ENCODE assay signal across 8 cellular contexts in the genomic region with DNA sequence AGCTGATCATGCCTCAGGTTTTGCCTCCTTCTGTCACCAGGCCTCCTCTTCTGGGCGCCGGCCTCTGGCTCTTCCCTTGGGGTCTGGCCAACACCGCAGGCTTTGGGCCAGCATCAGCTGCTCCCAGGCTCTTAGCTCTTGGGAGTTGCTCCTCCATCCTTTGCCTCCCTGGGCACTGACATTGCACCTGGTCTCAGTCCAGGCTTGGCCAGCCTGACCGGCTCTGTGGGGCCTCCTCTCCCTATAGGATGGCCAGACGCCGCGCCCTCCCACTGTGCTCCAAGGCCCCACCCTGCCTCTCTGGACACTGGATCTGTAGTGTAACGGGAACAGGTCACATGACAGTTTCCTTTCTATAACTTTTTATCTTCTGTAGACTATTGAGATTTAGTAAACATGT. TPM values are rescaled to one million over a fixed set of nuclear protein-coding genes. Genes with fewer than 3 reads are reported as not detected.
DNase-seq lines count a peak whose midpoint lies in the region; ATAC-seq, FAIRE-seq and TF ChIP-seq lines count a peak whose summit lies in the region.
"Not testable (repeated sequence)": the region's sequence is repeated elsewhere in the genome, so short reads cannot be mapped to it uniquely, and the experiment has no call there.

No MANE protein-coding gene starts in this region.

- not testable (repeated sequence) for TF ChIP-seq RAD21 in Ishikawa (IDR thresholded peaks at IDR 0.05; ENCODE audit: low read depth)

- H3K4me1 ChIP-seq in heart right ventricle (peaks cover 0 to 58% (median 29%) of the 10 kb centered on the region in 9 donors), lung (ENCODE audit: control insufficient read depth in 2 of 2, insufficient read depth in 2 of 2, low read length in 2 of 2) (peaks cover 4 to 20% of the 10 kb centered on the region in 2 donors), stomach (peaks cover 5 to 46% (median 30%) of the 10 kb centered on the region in 4 donors)
- H3K4me1 ChIP-seq in pancreas = not testable (repeated sequence)

- H3K27ac ChIP-seq in dorsolateral prefrontal cortex (peak overlapping the region in 11 of 59 donors; percentile 5 to 60 (median 33)), heart right ventricle (peak overlapping the region in 7 of 10 donors; percentile 20 to 82 (median 42)), lung (ENCODE audit: low read depth in 1 of 2, low read length in 1 of 2) (peak overlapping the region in 1 of 2 donors; percentile 42), stomach (peak overlapping the region in 3 of 5 donors; percentile 42 to 62 (median 49))
- not testable (repeated sequence) for H3K27ac ChIP-seq in pancreas

- H3K9me3 ChIP-seq in heart right ventricle; lung (ENCODE audit: control insufficient read depth in 2 of 2, insufficient read depth in 1 of 2, low read length in 1 of 2); pancreas; stomach: not testable (repeated sequence)

- not testable (repeated sequence) for FAIRE-seq in pancreas (lab: Jason Lieb, UNC)

- H3K4me3 ChIP-seq in AG10803 (ENCODE audit: low read length); dorsolateral prefrontal cortex; heart right ventricle; lung; pancreas; stomach: not testable (repeated sequence)

- DNase-seq in AG10803 (ENCODE audit: low read depth) = peak; percentile 17
- DNase-seq in activated T-cell treated with anti-CD3 and anti-CD28 coated beads, Interleukin-2, amount 50 U/mL, for 72 hours = not testable (repeated sequence)
- DNase-seq in dorsolateral prefrontal cortex = peak in 7 of 10 donors; percentile 14 to 63 (median 50)
- DNase-seq in heart right ventricle = peak; percentile 70 to 79
- DNase-seq in lung (ENCODE audit: low spot score) = peak; percentile 61
- DNase-seq in pancreas = peak in 1 of 6 donors; percentile 62
- DNase-seq in stomach = peak; percentile 46

- ATAC-seq in activated T-cell treated with anti-CD3 and anti-CD28 coated beads, Interleukin-2, amount 50 U/mL, for 72 hours (replicated peaks in 1 of 2) = not testable (repeated sequence)
- ATAC-seq in heart right ventricle = peak; percentile 82 to 96 (median 92)
- peak; percentile 37 for ATAC-seq in lung (ENCODE audit: insufficient read depth, low FRiP score)
- peak; percentile 31 to 45 (median 38) for ATAC-seq in pancreas

- H3K27me3 Mint-ChIP-seq in activated T-cell treated with anti-CD3 and anti-CD28 coated beads, Interleukin-2, amount 50 U/mL, for 72 hours (ENCODE audit: low read depth) = not testable (repeated sequence)

- H3K4me1 Mint-ChIP-seq in activated T-cell treated with anti-CD3 and anti-CD28 coated beads, Interleukin-2, amount 50 U/mL, for 72 hours (ENCODE audit: low read depth) = peaks cover 45% of the 10 kb centered on the region

- peak overlapping the region; percentile 43 for H3K27ac Mint-ChIP-seq in activated T-cell treated with anti-CD3 and anti-CD28 coated beads, Interleukin-2, amount 50 U/mL, for 72 hours

- WGBS in heart right ventricle, 2 donors = 37 to 41% methylated on average over 8 of the region's 8 CpGs
- WGBS in lung, 2 donors = 62 to 90% methylated on average over 8 of the region's 8 CpGs
- WGBS in pancreas, 2 donors = 64 to 78% methylated on average over 8 of the region's 8 CpGs
- 42 to 63% (median 51%) methylated on average over 8 of the region's 8 CpGs for WGBS in stomach, 5 donors

- not testable (repeated sequence) for TF ChIP-seq CTCF in AG10803 (conservative IDR thresholded peaks at IDR 0.05; ENCODE audit: low read length); dorsolateral prefrontal cortex (IDR thresholded peaks at IDR 0.05 in 54 of 56, conservative IDR thresholded peaks at IDR 0.05 in 2 of 56; ENCODE audit: low read depth in 1 of 56, partially characterized antibody in 56 of 56); heart right ventricle (IDR thresholded peaks at IDR 0.05); lung (IDR thresholded peaks at IDR 0.05; ENCODE audit: control extremely low read depth, extremely low read depth); pancreas (IDR thresholded peaks at IDR 0.05); stomach (IDR thresholded peaks at IDR 0.05)

- TF ChIP-seq EP300 in Ishikawa (IDR thresholded peaks at IDR 0.05; ENCODE audit: borderline replicate concordance); stomach (IDR thresholded peaks at IDR 0.05): not testable (repeated sequence)

- peaks cover 0 to 16% (median 0%) of the 10 kb centered on the region in 9 donors for H3K36me3 ChIP-seq in heart right ventricle
- not testable (repeated sequence) for H3K36me3 ChIP-seq in lung (ENCODE audit: control insufficient read depth in 2 of 2, insufficient read depth in 2 of 2, low read length in 2 of 2); pancreas; stomach

- H3K4me3 Mint-ChIP-seq in activated T-cell treated with anti-CD3 and anti-CD28 coated beads, Interleukin-2, amount 50 U/mL, for 72 hours = not testable (repeated sequence)

- not testable (repeated sequence) for H3K9me3 Mint-ChIP-seq in activated T-cell treated with anti-CD3 and anti-CD28 coated beads, Interleukin-2, amount 50 U/mL, for 72 hours

- not testable (repeated sequence) for H3K36me3 Mint-ChIP-seq in activated T-cell treated with anti-CD3 and anti-CD28 coated beads, Interleukin-2, amount 50 U/mL, for 72 hours (ENCODE audit: insufficient read depth in 2 of 2)

- not testable (repeated sequence) for H3K27me3 ChIP-seq in dorsolateral prefrontal cortex; heart right ventricle; lung (ENCODE audit: control insufficient read depth, insufficient read depth); pancreas; stomach

- TF ChIP-seq POLR2A in stomach (IDR thresholded peaks at IDR 0.05) = not testable (repeated sequence)

- intact Hi-C loops in dorsolateral prefrontal cortex (cut with DNase I); heart right ventricle (cut with DNase I); pancreas (cut with DNase I); stomach (cut with DNase I; ENCODE audit: low total_unique reads): not testable (repeated sequence)

TF ChIP-seq in Ishikawa, 13 proteins besides CTCF, POLR2A, EP300 and RAD21:
- TF ChIP-seq NFIC (IDR thresholded peaks at IDR 0.05) = 0 out of 2 replicates have a peak, but pooled peaks have one; percentile 7

RNA-seq across cellular contexts. Expression of a gene that starts 57.8 kb away (rescaled TPM):
- total RNA-seq in activated T-cell treated with anti-CD3 and anti-CD28 coated beads, Interleukin-2, amount 50 U/mL, for 72 hours = 10 to 100 TPM; 34.8 to 36.7 TPM
- total RNA-seq in dorsolateral prefrontal cortex (10 to 100 TPM; 34.2 to 62.8 (median 46.0) TPM), heart right ventricle (10 to 100 TPM; 28.8 to 39.9 (median 33.2) TPM), lung (10 to 100 TPM; 36.5 to 51.6 TPM), pancreas (10 to 100 TPM; 18.0 to 26.9 (median 21.3) TPM), stomach (100 to 1,000 TPM in 1 of 5 donors, 10 to 100 TPM in 4; 12.9 to 232 (median 40.3) TPM)
- polyA plus RNA-seq in heart right ventricle (10 to 100 TPM; 21.1 to 26.5 TPM), lung (10 to 100 TPM; 27.2 to 36.5 TPM), pancreas (10 to 100 TPM; 15.7 to 28.1 TPM), stomach (10 to 100 TPM; 26.2 to 63.1 (median 38.4) TPM)

RNA-seq across cellular contexts. Expression of a gene that starts 59.7 kb away (rescaled TPM):
- total RNA-seq in activated T-cell treated with anti-CD3 and anti-CD28 coated beads, Interleukin-2, amount 50 U/mL, for 72 hours = 100 to 1,000 TPM; 127 to 135 TPM
- total RNA-seq in dorsolateral prefrontal cortex = 100 to 1,000 TPM in 2 of 120 experiments, 10 to 100 TPM in 118; 57.0 to 102 (median 77.8) TPM
- 100 to 1,000 TPM in 7 of 10 donors, 10 to 100 TPM in 3; 90.6 to 126 (median 106) TPM for total RNA-seq in heart right ventricle
- 10 to 100 TPM; 42.2 to 47.7 TPM for polyA plus RNA-seq in heart right ventricle
- 100 to 1,000 TPM; 110 to 134 TPM for total RNA-seq in lung
- 10 to 100 TPM; 44.9 to 72.1 TPM for polyA plus RNA-seq in lung
- total RNA-seq in pancreas = 10 to 100 TPM; 47.1 to 66.4 (median 59.2) TPM
- 10 to 100 TPM; 24.2 to 33.2 TPM for polyA plus RNA-seq in pancreas
- total RNA-seq in stomach = 100 to 1,000 TPM in 3 of 5 donors, 10 to 100 TPM in 2; 88.7 to 192 (median 103) TPM
- 10 to 100 TPM; 35.8 to 59.4 (median 42.2) TPM for polyA plus RNA-seq in stomach
